ENCODE assay signal across 1 cellular context in the genomic region with DNA sequence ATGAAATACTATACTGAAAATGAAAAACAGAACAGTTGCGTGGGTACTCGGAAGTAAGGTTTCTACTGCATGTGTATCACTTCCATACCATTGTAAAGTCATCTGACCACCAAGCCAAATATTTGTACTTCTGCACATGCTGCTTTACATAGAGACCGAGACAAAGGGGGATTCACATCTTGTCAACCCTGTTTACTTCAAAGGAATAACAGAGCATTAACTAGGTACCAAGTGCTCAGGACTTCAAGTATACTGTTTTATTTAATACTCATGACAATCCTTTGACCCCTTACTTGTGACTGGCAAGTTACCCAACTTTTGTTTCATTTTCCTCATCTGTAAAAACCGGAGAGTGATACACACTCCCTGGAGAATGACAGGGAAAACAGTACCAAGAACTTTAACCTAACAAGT.
A peak's percentile ranks its signal among the peaks of the same experiment; 100 is the strongest.
TF ChIP-seq lines count a peak whose summit lies in the region.

No MANE protein-coding gene starts in this region.

TF ChIP-seq in HepG2, 621 proteins besides CTCF, POLR2A, EP300 and RAD21 (continued from another document and continues in another):
- TF ChIP-seq POLR2AphosphoS5 (IDR thresholded peaks at IDR 0.05; ENCODE audit: low read depth, low read length) = no peak
- peak; percentile 66; the same call in 1 of the 2 replicates for TF ChIP-seq RCOR2 (CRISPR knock-in tag; IDR thresholded peaks at IDR 0.05)
- TF ChIP-seq ZNF280D (CRISPR knock-in tag; IDR thresholded peaks at IDR 0.05) = 0 out of 2 replicates have a peak, but pooled peaks have one; percentile 12
- no peak for TF ChIP-seq HIVEP1 (CRISPR knock-in tag; IDR thresholded peaks at IDR 0.05)
- no peak for TF ChIP-seq ZNF451 (CRISPR knock-in tag; IDR thresholded peaks at IDR 0.05)
- TF ChIP-seq ZNF292 (CRISPR knock-in tag; IDR thresholded peaks at IDR 0.05; ENCODE audit: borderline replicate concordance, low read depth) = no peak
- TF ChIP-seq PHF5A (CRISPR knock-in tag; IDR thresholded peaks at IDR 0.05; ENCODE audit: low read depth, unreplicated experiment) = no peak
- no peak for TF ChIP-seq PCBP2 (optimal IDR thresholded peaks at IDR 0.05; ENCODE audit: low read depth, low read length, poor library complexity, severe bottlenecking)
- TF ChIP-seq, protein P1, sequence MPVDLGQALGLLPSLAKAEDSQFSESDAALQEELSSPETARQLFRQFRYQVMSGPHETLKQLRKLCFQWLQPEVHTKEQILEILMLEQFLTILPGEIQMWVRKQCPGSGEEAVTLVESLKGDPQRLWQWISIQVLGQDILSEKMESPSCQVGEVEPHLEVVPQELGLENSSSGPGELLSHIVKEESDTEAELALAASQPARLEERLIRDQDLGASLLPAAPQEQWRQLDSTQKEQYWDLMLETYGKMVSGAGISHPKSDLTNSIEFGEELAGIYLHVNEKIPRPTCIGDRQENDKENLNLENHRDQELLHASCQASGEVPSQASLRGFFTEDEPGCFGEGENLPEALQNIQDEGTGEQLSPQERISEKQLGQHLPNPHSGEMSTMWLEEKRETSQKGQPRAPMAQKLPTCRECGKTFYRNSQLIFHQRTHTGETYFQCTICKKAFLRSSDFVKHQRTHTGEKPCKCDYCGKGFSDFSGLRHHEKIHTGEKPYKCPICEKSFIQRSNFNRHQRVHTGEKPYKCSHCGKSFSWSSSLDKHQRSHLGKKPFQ (CRISPR knock-in tag; IDR thresholded peaks at IDR 0.05; ENCODE audit: insufficient replicate concordance) = no peak
- no peak for TF ChIP-seq REXO4 (CRISPR knock-in tag; IDR thresholded peaks at IDR 0.05; ENCODE audit: borderline replicate concordance)
- no peak for TF ChIP-seq PLRG1 (conservative IDR thresholded peaks at IDR 0.05)
- no peak for TF ChIP-seq HMGA1 (CRISPR knock-in tag; conservative IDR thresholded peaks at IDR 0.05)
- TF ChIP-seq, protein P2, sequence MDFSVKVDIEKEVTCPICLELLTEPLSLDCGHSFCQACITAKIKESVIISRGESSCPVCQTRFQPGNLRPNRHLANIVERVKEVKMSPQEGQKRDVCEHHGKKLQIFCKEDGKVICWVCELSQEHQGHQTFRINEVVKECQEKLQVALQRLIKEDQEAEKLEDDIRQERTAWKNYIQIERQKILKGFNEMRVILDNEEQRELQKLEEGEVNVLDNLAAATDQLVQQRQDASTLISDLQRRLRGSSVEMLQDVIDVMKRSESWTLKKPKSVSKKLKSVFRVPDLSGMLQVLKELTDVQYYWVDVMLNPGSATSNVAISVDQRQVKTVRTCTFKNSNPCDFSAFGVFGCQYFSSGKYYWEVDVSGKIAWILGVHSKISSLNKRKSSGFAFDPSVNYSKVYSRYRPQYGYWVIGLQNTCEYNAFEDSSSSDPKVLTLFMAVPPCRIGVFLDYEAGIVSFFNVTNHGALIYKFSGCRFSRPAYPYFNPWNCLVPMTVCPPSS (IDR thresholded peaks at IDR 0.05) = no peak
- no peak for TF ChIP-seq ZNF660 (CRISPR knock-in tag; IDR thresholded peaks at IDR 0.05; ENCODE audit: borderline replicate concordance, low read depth)
- no peak for TF ChIP-seq GMEB1 (CRISPR knock-in tag; IDR thresholded peaks at IDR 0.05; ENCODE audit: borderline replicate concordance)
- TF ChIP-seq, protein P3, sequence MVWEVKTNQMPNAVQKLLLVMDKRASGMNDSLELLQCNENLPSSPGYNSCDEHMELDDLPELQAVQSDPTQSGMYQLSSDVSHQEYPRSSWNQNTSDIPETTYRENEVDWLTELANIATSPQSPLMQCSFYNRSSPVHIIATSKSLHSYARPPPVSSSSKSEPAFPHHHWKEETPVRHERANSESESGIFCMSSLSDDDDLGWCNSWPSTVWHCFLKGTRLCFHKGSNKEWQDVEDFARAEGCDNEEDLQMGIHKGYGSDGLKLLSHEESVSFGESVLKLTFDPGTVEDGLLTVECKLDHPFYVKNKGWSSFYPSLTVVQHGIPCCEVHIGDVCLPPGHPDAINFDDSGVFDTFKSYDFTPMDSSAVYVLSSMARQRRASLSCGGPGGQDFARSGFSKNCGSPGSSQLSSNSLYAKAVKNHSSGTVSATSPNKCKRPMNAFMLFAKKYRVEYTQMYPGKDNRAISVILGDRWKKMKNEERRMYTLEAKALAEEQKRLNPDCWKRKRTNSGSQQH (CRISPR knock-in tag; IDR thresholded peaks at IDR 0.05; ENCODE audit: low read depth) = no peak
- peak; percentile 64 for TF ChIP-seq MLX (CRISPR knock-in tag; IDR thresholded peaks at IDR 0.05)
- TF ChIP-seq KLF15 (CRISPR knock-in tag; IDR thresholded peaks at IDR 0.05; ENCODE audit: borderline replicate concordance) = no peak
- no peak for TF ChIP-seq NKX3-1 (CRISPR knock-in tag; IDR thresholded peaks at IDR 0.05)
- no peak for TF ChIP-seq KIAA2018 (CRISPR knock-in tag; IDR thresholded peaks at IDR 0.05; ENCODE audit: borderline replicate concordance)
- TF ChIP-seq DMAP1 (CRISPR knock-in tag; IDR thresholded peaks at IDR 0.05) = no peak
- no peak for TF ChIP-seq PAWR (CRISPR knock-in tag; IDR thresholded peaks at IDR 0.05; ENCODE audit: borderline replicate concordance)
- TF ChIP-seq ZNF496 (CRISPR knock-in tag; IDR thresholded peaks at IDR 0.05; ENCODE audit: insufficient replicate concordance) = no peak
- TF ChIP-seq ZNF577 (CRISPR knock-in tag; IDR thresholded peaks at IDR 0.05; ENCODE audit: borderline replicate concordance, low read depth) = no peak
- TF ChIP-seq BHLHE40 (IDR thresholded peaks at IDR 0.05; ENCODE audit: low read length) = peak; percentile 55
- no peak for TF ChIP-seq CHD2 (IDR thresholded peaks at IDR 0.05; ENCODE audit: low read depth, low read length)
- peak; percentile 65; the same call in 1 of the 3 replicates for TF ChIP-seq MXI1 (IDR thresholded peaks at IDR 0.05; ENCODE audit: borderline replicate concordance, low read depth, low read length)
- TF ChIP-seq ASH2L (IDR thresholded peaks at IDR 0.05; ENCODE audit: insufficient read length, low read depth, low read length) = peak; percentile 47
- no peak for TF ChIP-seq NFYC (CRISPR knock-in tag; IDR thresholded peaks at IDR 0.05)
- no peak for TF ChIP-seq CENPX (CRISPR knock-in tag; IDR thresholded peaks at IDR 0.05)
- TF ChIP-seq ZFP41 (CRISPR knock-in tag; IDR thresholded peaks at IDR 0.05; ENCODE audit: borderline replicate concordance) = no peak
- TF ChIP-seq ZNF24 (IDR thresholded peaks at IDR 0.05) = no peak
- TF ChIP-seq ZNF556 (CRISPR knock-in tag; IDR thresholded peaks at IDR 0.05; ENCODE audit: borderline replicate concordance) = no peak
- TF ChIP-seq SAP130 (CRISPR knock-in tag; IDR thresholded peaks at IDR 0.05; ENCODE audit: low read depth) = peak; percentile 84
- no peak for TF ChIP-seq SRF (IDR thresholded peaks at IDR 0.05; ENCODE audit: low read depth, low read length)
- TF ChIP-seq PHF8 (CRISPR knock-in tag; IDR thresholded peaks at IDR 0.05) = no peak
- TF ChIP-seq, protein P4, sequence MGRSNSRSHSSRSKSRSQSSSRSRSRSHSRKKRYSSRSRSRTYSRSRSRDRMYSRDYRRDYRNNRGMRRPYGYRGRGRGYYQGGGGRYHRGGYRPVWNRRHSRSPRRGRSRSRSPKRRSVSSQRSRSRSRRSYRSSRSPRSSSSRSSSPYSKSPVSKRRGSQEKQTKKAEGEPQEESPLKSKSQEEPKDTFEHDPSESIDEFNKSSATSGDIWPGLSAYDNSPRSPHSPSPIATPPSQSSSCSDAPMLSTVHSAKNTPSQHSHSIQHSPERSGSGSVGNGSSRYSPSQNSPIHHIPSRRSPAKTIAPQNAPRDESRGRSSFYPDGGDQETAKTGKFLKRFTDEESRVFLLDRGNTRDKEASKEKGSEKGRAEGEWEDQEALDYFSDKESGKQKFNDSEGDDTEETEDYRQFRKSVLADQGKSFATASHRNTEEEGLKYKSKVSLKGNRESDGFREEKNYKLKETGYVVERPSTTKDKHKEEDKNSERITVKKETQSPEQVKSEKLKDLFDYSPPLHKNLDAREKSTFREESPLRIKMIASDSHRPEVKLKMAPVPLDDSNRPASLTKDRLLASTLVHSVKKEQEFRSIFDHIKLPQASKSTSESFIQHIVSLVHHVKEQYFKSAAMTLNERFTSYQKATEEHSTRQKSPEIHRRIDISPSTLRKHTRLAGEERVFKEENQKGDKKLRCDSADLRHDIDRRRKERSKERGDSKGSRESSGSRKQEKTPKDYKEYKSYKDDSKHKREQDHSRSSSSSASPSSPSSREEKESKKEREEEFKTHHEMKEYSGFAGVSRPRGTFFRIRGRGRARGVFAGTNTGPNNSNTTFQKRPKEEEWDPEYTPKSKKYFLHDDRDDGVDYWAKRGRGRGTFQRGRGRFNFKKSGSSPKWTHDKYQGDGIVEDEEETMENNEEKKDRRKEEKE (IDR thresholded peaks at IDR 0.05) = no peak
- TF ChIP-seq PHB2 (IDR thresholded peaks at IDR 0.05; ENCODE audit: partially characterized antibody) = no peak
- no peak for TF ChIP-seq GTF2F1 (IDR thresholded peaks at IDR 0.05; ENCODE audit: low read length)
